Comparison of ENCODE assay signal across 1 cellular context in the genomic region with DNA sequence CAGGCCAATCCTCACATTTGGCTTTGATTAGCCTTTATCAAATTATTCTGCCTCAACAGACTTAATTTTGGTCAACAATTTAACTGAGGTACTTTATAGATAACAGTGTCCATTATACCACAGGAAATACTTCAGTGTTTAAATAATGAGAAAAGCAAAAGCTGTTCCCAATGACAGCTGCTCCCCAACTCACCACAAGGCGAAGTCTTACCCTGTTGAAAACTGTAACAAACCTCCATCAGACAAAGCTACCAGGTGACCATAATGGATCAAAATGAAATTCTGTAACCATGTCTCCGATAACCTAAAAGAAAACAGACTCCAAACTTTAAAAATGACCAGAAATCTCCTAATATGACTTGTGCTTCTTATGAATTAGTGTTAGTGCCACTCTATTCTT.
TF ChIP-seq lines count a peak whose summit lies in the region.

No MANE protein-coding gene starts in this region.

TF ChIP-seq in HCT116, 20 proteins besides CTCF, POLR2A, EP300 and RAD21:
- TF ChIP-seq, protein P1, sequence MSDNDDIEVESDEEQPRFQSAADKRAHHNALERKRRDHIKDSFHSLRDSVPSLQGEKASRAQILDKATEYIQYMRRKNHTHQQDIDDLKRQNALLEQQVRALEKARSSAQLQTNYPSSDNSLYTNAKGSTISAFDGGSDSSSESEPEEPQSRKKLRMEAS (IDR thresholded peaks at IDR 0.05) = no peak
- TF ChIP-seq SRF (IDR thresholded peaks at IDR 0.05; ENCODE audit: low read depth) = no peak
- TF ChIP-seq ZFX (IDR thresholded peaks at IDR 0.05) = no peak
- no peak for TF ChIP-seq EZH2phosphoT487 (IDR thresholded peaks at IDR 0.05; ENCODE audit: borderline replicate concordance)
- TF ChIP-seq, protein P2, sequence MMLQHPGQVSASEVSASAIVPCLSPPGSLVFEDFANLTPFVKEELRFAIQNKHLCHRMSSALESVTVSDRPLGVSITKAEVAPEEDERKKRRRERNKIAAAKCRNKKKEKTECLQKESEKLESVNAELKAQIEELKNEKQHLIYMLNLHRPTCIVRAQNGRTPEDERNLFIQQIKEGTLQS (IDR thresholded peaks at IDR 0.05) = no peak
- no peak for TF ChIP-seq JUND (IDR thresholded peaks at IDR 0.05)
- no peak for TF ChIP-seq EZH2 (IDR thresholded peaks at IDR 0.05)
- TF ChIP-seq, protein P3, sequence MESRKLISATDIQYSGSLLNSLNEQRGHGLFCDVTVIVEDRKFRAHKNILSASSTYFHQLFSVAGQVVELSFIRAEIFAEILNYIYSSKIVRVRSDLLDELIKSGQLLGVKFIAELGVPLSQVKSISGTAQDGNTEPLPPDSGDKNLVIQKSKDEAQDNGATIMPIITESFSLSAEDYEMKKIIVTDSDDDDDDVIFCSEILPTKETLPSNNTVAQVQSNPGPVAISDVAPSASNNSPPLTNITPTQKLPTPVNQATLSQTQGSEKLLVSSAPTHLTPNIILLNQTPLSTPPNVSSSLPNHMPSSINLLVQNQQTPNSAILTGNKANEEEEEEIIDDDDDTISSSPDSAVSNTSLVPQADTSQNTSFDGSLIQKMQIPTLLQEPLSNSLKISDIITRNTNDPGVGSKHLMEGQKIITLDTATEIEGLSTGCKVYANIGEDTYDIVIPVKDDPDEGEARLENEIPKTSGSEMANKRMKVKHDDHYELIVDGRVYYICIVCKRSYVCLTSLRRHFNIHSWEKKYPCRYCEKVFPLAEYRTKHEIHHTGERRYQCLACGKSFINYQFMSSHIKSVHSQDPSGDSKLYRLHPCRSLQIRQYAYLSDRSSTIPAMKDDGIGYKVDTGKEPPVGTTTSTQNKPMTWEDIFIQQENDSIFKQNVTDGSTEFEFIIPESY (IDR thresholded peaks at IDR 0.05; ENCODE audit: extremely low read depth, insufficient replicate concordance, low read length) = no peak
- no peak for TF ChIP-seq ELF1 (IDR thresholded peaks at IDR 0.05; ENCODE audit: borderline replicate concordance, low read depth)
TF ChIP-seq in HCT116: peak in this region for 0.
